In genomic region chr22:38429460-38430128, GRCh38 we compare ENCODE assay signal across 23 cellular contexts. TPM values are rescaled to one million over a fixed set of nuclear protein-coding genes. Genes with fewer than 3 reads are reported as not detected.
DNase-seq lines count a peak whose midpoint lies in the region; ATAC-seq, FAIRE-seq and TF ChIP-seq lines count a peak whose summit lies in the region.
"Had no signal": no experiment of that assay in that cellular context is flagged by ENCODE, and none has a peak within 500 bp of the region (broad histone marks: within the 10 kb centered on the region; RNA-seq: fewer than 3 reads in every experiment).

No MANE protein-coding gene starts in this region.

- no peak overlapping the region for H2BK15ac ChIP-seq in H9 (ENCODE audit: low read depth, low read length)

- no peaks in the 10 kb centered on the region for H3K36me3 Mint-ChIP-seq in H9 (ENCODE audit: insufficient read depth in 1 of 3, low read depth in 3 of 3)
- H3K36me3 Mint-ChIP-seq: activated CD8-positive, alpha-beta memory T cell treated with anti-CD3 and anti-CD28 coated beads, Interleukin-2, amount 10 ng/mL, durations not matched to agents 7 days and 5 days had no signal

- no peak overlapping the region for H3K4ac ChIP-seq in H9 (ENCODE audit: low read depth, low read length)

- no CpG with 5 or more reads among the region's 17 CpGs for WGBS in H9 (ENCODE audit: extremely low coverage, insufficient read length, low lambda C conversion rate)
- 75 to 76% methylated on average over 14 to 17 of the region's 17 CpGs for WGBS in pancreas, 2 donors

- 0 out of 5 replicates have a peak overlapping the region, but pooled peaks of 1 of the 2 experiments have one; percentile 50 for H3K4me3 Mint-ChIP-seq in H9
- H3K4me3 Mint-ChIP-seq: activated CD8-positive, alpha-beta memory T cell treated with anti-CD3 and anti-CD28 coated beads, Interleukin-2, amount 10 ng/mL, durations not matched to agents 7 days and 5 days; dendritic cell treated with granulocyte-macrophage colony-stimulating factor and Interleukin-4, amounts not matched to agents 40 ng/mL and 50 ng/mL, for 4 days had no signal

- no peak overlapping the region for H3T11ph ChIP-seq in H9 (ENCODE audit: low read length)

- intact Hi-C loops in head of caudate nucleus (cut with DNase I) = no loop called here
- intact Hi-C loops in pancreas (cut with DNase I) = no loop called here

- H3K14ac ChIP-seq in H9 (ENCODE audit: insufficient read depth, low read length) = no peak overlapping the region

- no peak overlapping the region for H2AFZ ChIP-seq in H9 (ENCODE audit: low read length)

- H3K27me3 Mint-ChIP-seq in H9 (ENCODE audit: low read depth) = peaks cover 2% of the 10 kb centered on the region; the same call in 1 of the 2 replicates

- peaks cover 2 to 19% of the 10 kb centered on the region in 2 experiments for H3K4me1 Mint-ChIP-seq in H9
- H3K4me1 Mint-ChIP-seq: activated CD8-positive, alpha-beta memory T cell treated with anti-CD3 and anti-CD28 coated beads, Interleukin-2, amount 10 ng/mL, durations not matched to agents 7 days and 5 days had no signal

- no peak overlapping the region for H4K5ac ChIP-seq in H9 (ENCODE audit: insufficient read length, low read depth, low read length)

- H3K27ac Mint-ChIP-seq in H9 = no peak overlapping the region
- H3K27ac Mint-ChIP-seq: activated CD8-positive, alpha-beta memory T cell treated with anti-CD3 and anti-CD28 coated beads, Interleukin-2, amount 10 ng/mL, durations not matched to agents 7 days and 5 days; dendritic cell treated with granulocyte-macrophage colony-stimulating factor and Interleukin-4, amounts not matched to agents 40 ng/mL and 50 ng/mL, for 4 days had no signal

- H3K9me3 ChIP-seq in H9 (ENCODE audit: control insufficient read depth, low read depth, low read length) = no peaks in the 10 kb centered on the region
- H3K9me3 ChIP-seq in pancreas = no peaks in the 10 kb centered on the region
- H3K9me3 ChIP-seq: neutrophil, right lobe of liver, SJSA1 had no signal

- no peak overlapping the region for H3K23ac ChIP-seq in H9 (ENCODE audit: insufficient read length, low read depth, low read length)

- no peaks in the 10 kb centered on the region for H3K23me2 ChIP-seq in H9 (ENCODE audit: insufficient read length, low read depth, low read length, poor library complexity, severe bottlenecking)

- H3K9me3 Mint-ChIP-seq in H9 = no peaks in the 10 kb centered on the region
- H3K9me3 Mint-ChIP-seq: dendritic cell treated with granulocyte-macrophage colony-stimulating factor and Interleukin-4, amounts not matched to agents 40 ng/mL and 50 ng/mL, for 4 days had no signal

- no peak overlapping the region for H3K4me2 ChIP-seq in H9 (ENCODE audit: insufficient read depth, insufficient read length, low read length)

- H3K27ac ChIP-seq in H9 (ENCODE audit: insufficient read length, low read depth, low read length) (no peak overlapping the region), pancreas (no peak overlapping the region)
- H3K27ac ChIP-seq: neutrophil, right lobe of liver, SJSA1 had no signal

- no peak overlapping the region for H2BK20ac ChIP-seq in H9 (ENCODE audit: low read depth, low read length, poor library complexity, severe bottlenecking)

- no peak for TF ChIP-seq CTCF in AG10803 (conservative IDR thresholded peaks at IDR 0.05; ENCODE audit: low read length)
- TF ChIP-seq CTCF in H9 (conservative IDR thresholded peaks at IDR 0.05) = no peak
- no peak for TF ChIP-seq CTCF in pancreas (IDR thresholded peaks at IDR 0.05)

- no peak overlapping the region for H3K56ac ChIP-seq in H9 (ENCODE audit: insufficient read length, low read depth, low read length)

- no peak for ATAC-seq in pancreas
- ATAC-seq: activated CD8-positive, alpha-beta memory T cell treated with anti-CD3 and anti-CD28 coated beads, Interleukin-2, amount 10 ng/mL, durations not matched to agents 7 days and 5 days; esophagus mucosa; HCT116; right lobe of liver had no signal

- H3K27me3 ChIP-seq in H9 (ENCODE audit: insufficient read depth, low read length) (no peaks in the 10 kb centered on the region), pancreas (no peaks in the 10 kb centered on the region)
- H3K27me3 ChIP-seq: right lobe of liver had no signal

- no peak overlapping the region for H2BK12ac ChIP-seq in H9 (ENCODE audit: insufficient read length, low read depth, low read length)

- no peaks in the 10 kb centered on the region for H3K79me2 ChIP-seq in H9 (ENCODE audit: insufficient read depth, low read length)

- no peak overlapping the region for H4K8ac ChIP-seq in H9 (replicated peaks; ENCODE audit: insufficient read length, low read depth, low read length)

- no peak overlapping the region for H3K4me3 ChIP-seq in AG10803 (ENCODE audit: low read length)
- H3K4me3 ChIP-seq in pancreas = no peak overlapping the region
- H3K4me3 ChIP-seq: right lobe of liver, SJSA1 had no signal

- H3K4me1 ChIP-seq in H9 (ENCODE audit: insufficient read depth, low read length) (no peaks in the 10 kb centered on the region), pancreas (no peaks in the 10 kb centered on the region)
- H3K4me1 ChIP-seq: SJSA1 had no signal

- DNase-seq in AG10803 (ENCODE audit: low read depth) = peak; percentile 21
- peak; percentile 20 for DNase-seq in H9
- DNase-seq in amniotic epithelial cell (ENCODE audit: low read depth) = peak; percentile 14
- peak in 33 of 42 donors; percentile 22 to 75 (median 52) for DNase-seq in head of caudate nucleus
- DNase-seq in pancreas = no peak
- no peak for DNase-seq in cerebellum (ENCODE audit: low spot score)
- DNase-seq in NCI-H510A (lab: John Stamatoyannopoulos, UW) = no peak
- DNase-seq: activated CD4-positive, CD25-positive, alpha-beta regulatory T cell treated with anti-CD3 and anti-CD28 coated beads, Interleukin-2, amount 50 U/mL, for 72 hours; activated CD8-positive, alpha-beta memory T cell treated with anti-CD3 and anti-CD28 coated beads, Interleukin-2, amount 10 ng/mL, durations not matched to agents 7 days and 5 days; activated effector memory CD4-positive, alpha-beta T cell treated with anti-CD3 and anti-CD28 coated beads, Interleukin-2, amount 50 U/mL, for 16 hours; aorta; Calu3; kidney; NCI-H2081 treated with DMSO at 0.1 percent for 48 hours; OCI-M1; right lobe of liver; stimulated activated CD4-positive, alpha-beta T cell treated with anti-CD3 and anti-CD28 coated beads, Interleukin-2, amount 100 ng/mL, for 48 hours; T-helper 9 cell had no signal

- no peak for FAIRE-seq in pancreas (lab: Jason Lieb, UNC)
- FAIRE-seq: kidney had no signal

- no peaks in the 10 kb centered on the region for H3K36me3 ChIP-seq in pancreas
- H3K36me3 ChIP-seq: neutrophil, right lobe of liver, SJSA1 had no signal

- no peak overlapping the region for H3K18ac ChIP-seq in H9 (ENCODE audit: insufficient read length, low read depth, low read length)

- no peak overlapping the region for H2AK5ac ChIP-seq in H9 (ENCODE audit: insufficient read length, low read length)

- H2BK120ac ChIP-seq in H9 (ENCODE audit: low read depth, low read length, poor library complexity, severe bottlenecking) = no peak overlapping the region

- no peak overlapping the region for H4K91ac ChIP-seq in H9 (ENCODE audit: insufficient read length, low read depth, low read length)

- H3K9ac ChIP-seq in H9 (ENCODE audit: extremely low read depth, insufficient read length, low read length) = no peak overlapping the region

- no peak overlapping the region for H2BK5ac ChIP-seq in H9 (ENCODE audit: insufficient read length, low read length)

- H3K79me1 ChIP-seq in H9 (ENCODE audit: insufficient read depth, low read depth, low read length, poor library complexity, severe bottlenecking) = no peaks in the 10 kb centered on the region

- no peaks in the 10 kb centered on the region for H4K20me1 ChIP-seq in H9 (ENCODE audit: control insufficient read depth, insufficient read depth, insufficient read length)

RNA-seq across cellular contexts. Expression of gene KCNJ4, which starts 25.4 kb away (rescaled TPM):
- total RNA-seq in H9 (2021) (0.88 and 0.92 TPM in 2 replicates), pancreas (not detected), cerebellum (1.00 TPM)
- polyA plus RNA-seq in pancreas = not detected
- total RNA-seq: activated CD8-positive, alpha-beta memory T cell treated with anti-CD3 and anti-CD28 coated beads, Interleukin-2, amount 10 ng/mL, durations not matched to agents 7 days and 5 days; aorta; Calu3; esophagus mucosa; right lobe of liver; SJSA1 had no signal
- polyA plus RNA-seq: aorta had no signal

RNA-seq across cellular contexts. Expression of gene KDELR3, which starts 38.3 kb away (rescaled TPM):
- total RNA-seq in H9 (2021) (7.2 and 7.3 TPM in 2 replicates), pancreas (10 to 100 TPM in 2 of 6 donors, 1 to 10 TPM in 4; 4.7 to 14.6 (median 8.2) TPM), cerebellum (1.5 TPM)
- polyA plus RNA-seq in pancreas = 1 to 10 TPM; 2.9 to 4.9 TPM

Comparison
In these comparisons a context has a peak if more than half of its experiments do, and no peak if none do; other contexts are left out.
1. DNase-seq: peak in AG10803 (single experiment), H9 (single experiment), amniotic epithelial cell (single experiment) and head of caudate nucleus (33 of 42); none in pancreas (0 of 6), cerebellum (single experiment) and NCI-H510A (single experiment).